8 cellular contexts compared by ENCODE assay signal in genomic region chr4:16897991-16898827, GRCh38. TPM values are rescaled to one million over a fixed set of nuclear protein-coding genes. Genes with fewer than 3 reads are reported as not detected.
DNase-seq lines count a peak whose midpoint lies in the region; ATAC-seq, FAIRE-seq and TF ChIP-seq lines count a peak whose summit lies in the region.

Gene LDB2 (minus strand): TSS chr4:16898645.

- no peaks in the 10 kb centered on the region for H3K9me3 ChIP-seq in A673 (ENCODE audit: low read depth, low read length, poor library complexity, severe bottlenecking)

- H3K36me3 Mint-ChIP-seq in nephron (ENCODE audit: low read depth): no peaks in the 10 kb centered on the region

- H3K9me3 Mint-ChIP-seq in nephron: no peaks in the 10 kb centered on the region

- H3K27me3 ChIP-seq in A673 (replicated peaks; ENCODE audit: insufficient read depth, low read depth, low read length, poor library complexity): no peaks in the 10 kb centered on the region

- H3K27ac Mint-ChIP-seq in nephron: peak within 1 kb of the TSS; percentile 94 to 98 (median 96)

- POLR2A ChIA-PET in A673 (lab: Charles Lee; ENCODE audit: low non-redundant PET): interaction anchor here (0.6 kb wide), 1 partner anchor 81 kb away, joined by 10 read pairs; no protein-coding TSS in a partner anchor

- H3K4me3 Mint-ChIP-seq in nephron: peak within 1 kb of the TSS; percentile 87 to 95 (median 90)

- peak within 1 kb of the TSS; percentile 88 for H3K27ac ChIP-seq in A673 (ENCODE audit: low read depth, low read length, poor library complexity, severe bottlenecking)

- no peaks in the 10 kb centered on the region for H3K36me3 ChIP-seq in A673 (ENCODE audit: insufficient read depth, low read length, poor library complexity, severe bottlenecking)

- no peak for FAIRE-seq in frontal cortex (lab: Jason Lieb, UNC)

- CTCF ChIA-PET in A673 (lab: Charles Lee): interaction anchor here (0.6 to 0.8 kb wide), 4 partner anchors 19 to 744 kb away, joined by 4 to 10 read pairs (median 4); no protein-coding TSS in a partner anchor

- TF ChIP-seq CTCF in A673 (conservative IDR thresholded peaks at IDR 0.05; ENCODE audit: low read depth, low read length) (no peak), nephron (IDR thresholded peaks at IDR 0.05; ENCODE audit: unreplicated experiment in 3 of 3) (no peak)

- H3K4me1 Mint-ChIP-seq in nephron: peaks cover 43% of the 10 kb centered on the region

- intact Hi-C loops in A673 (cut with micrococcal nuclease; ENCODE audit: unreplicated experiment): loop anchor here (5.0 to 10.0 kb wide), 2 partner anchors 101 to 213 kb away; no protein-coding TSS in a partner anchor

- TSS peak; percentile 65 for BruUV-seq in A673 (replicated peaks; lab: Mats Ljungman, UMichigan)

- ATAC-seq in GM21360 (IDR thresholded peaks at IDR 0.05; ENCODE audit: unreplicated experiment) (no peak), HG03460 (IDR thresholded peaks at IDR 0.05; ENCODE audit: unreplicated experiment) (no peak)

- H3K27me3 Mint-ChIP-seq in nephron (ENCODE audit: low read depth): no peaks in the 10 kb centered on the region

- H3K4me3 ChIP-seq in A673 (ENCODE audit: low read depth, low read length, poor library complexity, severe bottlenecking): peak within 1 kb of the TSS; percentile 71

- H3K4me1 ChIP-seq in A673 (ENCODE audit: insufficient read depth, low read length, poor library complexity, severe bottlenecking): peaks cover 38% of the 10 kb centered on the region

- peak; percentile 94 for DNase-seq in A673 (ENCODE audit: low spot score)
- DNase-seq in T1000 (lab: John Stamatoyannopoulos, UW): peak; percentile 53
- peak in 1 of 2 donors; percentile 16 for DNase-seq in frontal cortex (ENCODE audit: low spot score in 2 of 2)
- DNase-seq in activated naive CD4-positive, alpha-beta T cell treated with anti-CD3 and anti-CD28 coated beads, Interleukin-2, amount 50 U/mL, for 16 hours: no peak
- DNase-seq in activated gamma-delta T cell (lab: John Stamatoyannopoulos, UW): no peak

RNA-seq across cellular contexts. Expression of gene LDB2, which starts in this region (rescaled TPM):
- total RNA-seq in A673 (2021) (45.1 and 47.4 TPM in 2 replicates), frontal cortex (216 TPM)

Comparison
In these comparisons a context has a peak if more than half of its experiments do, and no peak if none do; other contexts are left out.
1. DNase-seq: peak in A673 (single experiment) and T1000 (single experiment); none in activated naive CD4-positive, alpha-beta T cell treated with anti-CD3 and anti-CD28 coated beads, Interleukin-2, amount 50 U/mL, for 16 hours (single experiment) and activated gamma-delta T cell (single experiment).